11 cellular contexts compared by ENCODE assay signal in the genomic region with DNA sequence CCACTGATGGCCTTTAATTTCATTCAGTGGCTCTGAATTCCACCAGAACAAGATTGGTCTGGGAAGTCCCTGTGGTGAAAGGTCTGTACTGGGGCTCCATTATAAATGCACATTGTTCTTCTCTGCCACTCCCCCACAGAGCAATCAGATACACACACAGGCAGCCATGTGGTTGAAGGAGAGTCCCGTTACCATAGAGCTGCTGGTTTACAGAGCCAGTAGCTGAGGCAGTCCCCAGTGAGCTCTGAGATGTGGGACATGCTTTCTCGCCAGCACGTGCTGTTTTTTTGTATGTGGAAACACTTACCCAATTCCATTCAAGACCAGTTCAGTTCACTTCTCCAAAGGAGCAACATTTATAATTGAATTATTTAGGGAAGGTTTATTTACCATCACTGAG.
A peak's percentile ranks its signal among the peaks of the same experiment; 100 is the strongest.
DNase-seq lines count a peak whose midpoint lies in the region; ATAC-seq, FAIRE-seq and TF ChIP-seq lines count a peak whose summit lies in the region.
"Had no signal": no experiment of that assay in that cellular context is flagged by ENCODE, and none has a peak within 500 bp of the region (broad histone marks: within the 10 kb centered on the region; RNA-seq: fewer than 3 reads in every experiment).

No MANE protein-coding gene starts in this region.

- no peaks in the 10 kb centered on the region for H3K27me3 ChIP-seq in Karpas-422 (ENCODE audit: low read length)
- no peaks in the 10 kb centered on the region for H3K27me3 ChIP-seq in small intestine (ENCODE audit: control insufficient read depth in 2 of 2, insufficient read depth in 2 of 2, low read length in 2 of 2)

- WGBS in small intestine, 3 donors: 27 to 28% (median 27%) methylated on average over 3 of the region's 3 CpGs

- POLR2A ChIA-PET in HEK293T (lab: Yijun Ruan, JAX): no interaction called here

- H3K4me1 ChIP-seq in Karpas-422 (ENCODE audit: low read length) (peaks cover 63% of the 10 kb centered on the region), small intestine (ENCODE audit: control insufficient read depth in 2 of 2, insufficient read depth in 1 of 2, low read depth in 1 of 2, low read length in 1 of 2) (no peaks in the 10 kb centered on the region)

- H3K4me2 ChIP-seq in Karpas-422 (ENCODE audit: low read depth, low read length, poor library complexity, severe bottlenecking): peak overlapping the region; percentile 17

- peak; percentile 78 for ATAC-seq in GM21447 (IDR thresholded peaks at IDR 0.05; ENCODE audit: unreplicated experiment)
- ATAC-seq: esophagus mucosa, mucosa of descending colon had no signal

- H4K20me1 ChIP-seq in Karpas-422 (ENCODE audit: insufficient read depth, low read depth, low read length): no peaks in the 10 kb centered on the region

- in situ Hi-C loops in GM13976 (cut with MboI; ENCODE audit: low sequenced_read_pairs, unreplicated experiment): no loop called here

- no peaks in the 10 kb centered on the region for H3K9me2 ChIP-seq in Karpas-422 (replicated peaks; ENCODE audit: insufficient read depth, low read length)

- H3K9me3 ChIP-seq in Karpas-422 (ENCODE audit: low read length) (no peaks in the 10 kb centered on the region), small intestine (ENCODE audit: control insufficient read depth, low read depth) (no peaks in the 10 kb centered on the region)
- H3K9me3 ChIP-seq: mucosa of descending colon had no signal

- H2AFZ ChIP-seq in Karpas-422 (ENCODE audit: low read length): no peak overlapping the region

- H3K36me3 ChIP-seq in Karpas-422 (ENCODE audit: insufficient read depth, low read length) (no peaks in the 10 kb centered on the region), small intestine (ENCODE audit: control insufficient read depth in 2 of 2, insufficient read depth in 2 of 2, low read length in 2 of 2) (no peaks in the 10 kb centered on the region)

- DNase-seq in GM13976 (ENCODE audit: low spot score) (peak; percentile 37), Karpas-422 (peak; percentile 40), iPS-NIHi11 (ENCODE audit: low spot score) (peak; percentile 20), DMS114 treated with DMSO at 0.1 percent for 48 hours (lab: John Stamatoyannopoulos, UW; ENCODE audit: unreplicated experiment) (no peak), HEK293T (ENCODE audit: extremely low spot score) (no peak), small intestine (no peak)
- no peak for DNase-seq in stimulated activated naive CD4-positive, alpha-beta T cell (lab: John Stamatoyannopoulos, UW)
- DNase-seq: activated naive CD4-positive, alpha-beta T cell; mucosa of descending colon had no signal

- no peak overlapping the region for H3K9ac ChIP-seq in Karpas-422 (ENCODE audit: low read length)

- TF ChIP-seq CTCF in GM13976 (IDR thresholded peaks at IDR 0.05; ENCODE audit: borderline replicate concordance, control extremely low read depth, extremely low read depth, insufficient read depth, missing control alignments): no peak

- H3K79me2 ChIP-seq in Karpas-422 (ENCODE audit: low read length): no peaks in the 10 kb centered on the region

- CTCF ChIA-PET in HEK293T (lab: Yijun Ruan, JAX): interaction anchor here (0.7 kb wide), 1 partner anchor 364 kb away, joined by 3 read pairs; no protein-coding TSS in a partner anchor

- H3K27ac ChIP-seq in Karpas-422 (ENCODE audit: low read length) (no peak overlapping the region), small intestine (ENCODE audit: low read depth in 1 of 2, low read length in 1 of 2) (no peak overlapping the region)

- H3K4me3 ChIP-seq in Karpas-422 (ENCODE audit: low read length) (no peak overlapping the region), small intestine (ENCODE audit: low read depth in 1 of 2, low read length in 2 of 2) (no peak overlapping the region)
- H3K4me3 ChIP-seq: mucosa of descending colon had no signal

- no peak for FAIRE-seq in small intestine (lab: Jason Lieb, UNC)

TF ChIP-seq in HEK293T, 16 proteins besides CTCF, POLR2A, EP300 and RAD21:
- no peak for TF ChIP-seq FOXK2 (IDR thresholded peaks at IDR 0.05)

Comparison
In these comparisons a context has a peak if more than half of its experiments do, and no peak if none do; other contexts are left out.
1. DNase-seq: peak in GM13976 (single experiment), Karpas-422 (single experiment) and iPS-NIHi11 (single experiment); none in DMS114 treated with DMSO at 0.1 percent for 48 hours (single experiment), stimulated activated naive CD4-positive, alpha-beta T cell (0 of 6), HEK293T (single experiment) and small intestine (single experiment).